ENCODE assay signal across 1 cellular context in genomic region chr1:218872928-218873327, GRCh38.
TF ChIP-seq lines count a peak whose summit lies in the region.

No MANE protein-coding gene starts in this region.

TF ChIP-seq in HCT116, 20 proteins besides CTCF, POLR2A, EP300 and RAD21 (continued from another document):
- TF ChIP-seq ZBTB33 (IDR thresholded peaks at IDR 0.05; ENCODE audit: extremely low read depth, insufficient replicate concordance, low read length) (no peak), SP1 (IDR thresholded peaks at IDR 0.05; ENCODE audit: low read depth) (no peak), EZH2phosphoT487 (IDR thresholded peaks at IDR 0.05; ENCODE audit: borderline replicate concordance) (no peak), ZFX (IDR thresholded peaks at IDR 0.05) (no peak), SIN3A (IDR thresholded peaks at IDR 0.05; ENCODE audit: low read depth) (no peak), YY1 (IDR thresholded peaks at IDR 0.05; ENCODE audit: extremely low read depth, insufficient replicate concordance, low read depth, low read length) (no peak), ELF1 (IDR thresholded peaks at IDR 0.05; ENCODE audit: borderline replicate concordance, low read depth) (no peak), ATF3 (IDR thresholded peaks at IDR 0.05) (no peak), SRF (IDR thresholded peaks at IDR 0.05; ENCODE audit: low read depth) (no peak)
